In genomic region chr11:64926689-64927088, GRCh38 we compare ENCODE assay signal across 21 cellular contexts. TPM values are rescaled to one million over a fixed set of nuclear protein-coding genes. Genes with fewer than 3 reads are reported as not detected.
A peak's percentile ranks its signal among the peaks of the same experiment; 100 is the strongest.
DNase-seq lines count a peak whose midpoint lies in the region; ATAC-seq, FAIRE-seq and TF ChIP-seq lines count a peak whose summit lies in the region.
"Had no signal": no experiment of that assay in that cellular context is flagged by ENCODE, and none has a peak within 500 bp of the region (broad histone marks: within the 10 kb centered on the region; RNA-seq: fewer than 3 reads in every experiment).

No MANE protein-coding gene starts in this region.

- H2AFZ ChIP-seq in neuronal stem cell (ENCODE audit: low read length) = no peak overlapping the region

- H3K4me3 Mint-ChIP-seq in IgD-negative memory B cell (peak overlapping the region; percentile 58 to 84 (median 71)), endodermal cell (no peak overlapping the region)

- no peak overlapping the region for H3K4ac ChIP-seq in neuronal stem cell (ENCODE audit: low read length)

- H3K36me3 ChIP-seq in endodermal cell (ENCODE audit: control insufficient read depth, insufficient read depth, low read length) (no peaks in the 10 kb centered on the region), neuronal stem cell (replicated peaks in 1 of 2; ENCODE audit: control insufficient read depth in 2 of 2, insufficient read depth in 2 of 2, low read length in 2 of 2) (peaks cover 0 to 6% of the 10 kb centered on the region in 2 donors)
- H3K36me3 ChIP-seq: ovary had no signal

- no peak overlapping the region for H3K14ac ChIP-seq in neuronal stem cell (ENCODE audit: low read length)

- H2BK5ac ChIP-seq in neuronal stem cell (ENCODE audit: low read length) = no peak overlapping the region

- DNase-seq in endodermal cell (peak; percentile 37), neuronal stem cell (ENCODE audit: low spot score) (no peak), lower leg skin (ENCODE audit: low spot score in 2 of 2) (no peak), urothelium cell line (ENCODE audit: low spot score) (no peak)
- DNase-seq: activated CD8-positive, alpha-beta T cell treated with anti-CD3 and anti-CD28 coated beads for 36 hours; activated T-cell treated with anti-CD3 and anti-CD28 coated beads, Interleukin-2, amount 50 U/mL, for 4 hours; brain microvascular endothelial cell; DMS79 treated with DMSO at 0.1 percent for 48 hours; foreskin fibroblast; HFFc6; KG1; NCI-H2029 had no signal

- no peak overlapping the region for H3K18ac ChIP-seq in neuronal stem cell (ENCODE audit: low read length)

- H3K9me3 ChIP-seq in endodermal cell (ENCODE audit: control insufficient read depth, low read length) (no peaks in the 10 kb centered on the region), neuronal stem cell (replicated peaks in 1 of 2; ENCODE audit: control insufficient read depth in 2 of 2, insufficient read depth in 1 of 2, low read depth in 1 of 2, low read length in 2 of 2) (no peaks in the 10 kb centered on the region)
- H3K9me3 ChIP-seq: ovary, right lobe of liver had no signal

- H3K4me1 Mint-ChIP-seq in IgD-negative memory B cell (peaks cover 8 to 12% (median 9%) of the 10 kb centered on the region in 3 donors), endodermal cell (peaks cover 4% of the 10 kb centered on the region)

- H3K4me2 ChIP-seq in neuronal stem cell (ENCODE audit: insufficient read depth, low read length, poor library complexity, severe bottlenecking) = no peak overlapping the region

- WGBS in endodermal cell (ENCODE audit: insufficient coverage in 1 of 2, insufficient read length in 1 of 2), 2 experiments = 90 to 93% methylated on average over 9 to 22 of the region's 22 CpGs
- no CpG with 5 or more reads among the region's 22 CpGs for WGBS in neuronal stem cell (ENCODE audit: extremely low coverage in 2 of 2, insufficient read length in 2 of 2, insufficient replicate concordance in 1 of 2), 2 donors
- WGBS in lower leg skin, 2 donors = 83 to 86% methylated on average over 21 to 22 of the region's 22 CpGs

- H3K23ac ChIP-seq in neuronal stem cell (ENCODE audit: low read depth, low read length, poor library complexity) = peak overlapping the region; percentile 59

- H3K4me1 ChIP-seq in endodermal cell (ENCODE audit: control insufficient read depth, insufficient read depth, low read length) = no peaks in the 10 kb centered on the region
- H3K4me1 ChIP-seq in neuronal stem cell (ENCODE audit: control insufficient read depth in 2 of 2, insufficient read depth in 1 of 2, low read depth in 1 of 2, low read length in 2 of 2) = peaks cover 4 to 9% of the 10 kb centered on the region in 2 donors

- H3K79me1 ChIP-seq in neuronal stem cell (ENCODE audit: low read depth, low read length) = no peaks in the 10 kb centered on the region

- H3K4me3 ChIP-seq in endodermal cell (ENCODE audit: low read length) (no peak overlapping the region), neuronal stem cell (ENCODE audit: low read length in 2 of 2) (no peak overlapping the region), lower leg skin (ENCODE audit: low read depth, poor library complexity, severe bottlenecking) (no peak overlapping the region)
- H3K4me3 ChIP-seq: ovary, right lobe of liver had no signal

- no peak overlapping the region for H4K91ac ChIP-seq in neuronal stem cell (ENCODE audit: low read depth, low read length, poor library complexity)

- no peak for FAIRE-seq in urothelium cell line (lab: Jason Lieb, UNC)

- H3K27ac ChIP-seq in endodermal cell (ENCODE audit: low read depth, low read length) = no peak overlapping the region
- no peak overlapping the region for H3K27ac ChIP-seq in neuronal stem cell (replicated peaks; ENCODE audit: low read length)
- H3K27ac ChIP-seq: brain microvascular endothelial cell, ovary, right lobe of liver, VCaP had no signal

- ATAC-seq in HG03521 (IDR thresholded peaks at IDR 0.05; ENCODE audit: unreplicated experiment) = no peak
- ATAC-seq: activated CD8-positive, alpha-beta T cell treated with anti-CD3 and anti-CD28 coated beads for 36 hours; activated naive CD4-positive, alpha-beta T cell treated with anti-CD3 and anti-CD28 coated beads, Interleukin-2, amount 50 U/mL, for 72 hours; activated T-cell treated with anti-CD3 and anti-CD28 coated beads, Interleukin-2, amount 50 U/mL, for 4 hours; right lobe of liver had no signal

- H3K36me3 Mint-ChIP-seq in IgD-negative memory B cell (peaks cover 2% of the 10 kb centered on the region), endodermal cell (ENCODE audit: low read depth) (no peaks in the 10 kb centered on the region)
- H3K36me3 Mint-ChIP-seq: activated naive CD4-positive, alpha-beta T cell treated with anti-CD3 and anti-CD28 coated beads, Interleukin-2, amount 50 U/mL, for 72 hours had no signal

- H3K9me3 Mint-ChIP-seq in IgD-negative memory B cell = no peaks in the 10 kb centered on the region
- H3K9me3 Mint-ChIP-seq in endodermal cell = no peaks in the 10 kb centered on the region
- H3K9me3 Mint-ChIP-seq: activated CD8-positive, alpha-beta T cell treated with anti-CD3 and anti-CD28 coated beads for 36 hours; activated naive CD4-positive, alpha-beta T cell treated with anti-CD3 and anti-CD28 coated beads, Interleukin-2, amount 50 U/mL, for 72 hours; activated T-cell treated with anti-CD3 and anti-CD28 coated beads, Interleukin-2, amount 50 U/mL, for 4 hours; HFFc6; mesothelial cell of epicardium had no signal

- no peak overlapping the region for H2AK5ac ChIP-seq in neuronal stem cell (ENCODE audit: low read depth, low read length)

- intact Hi-C loops in lower leg skin (cut with DNase I; ENCODE audit: low total_unique reads) = no loop called here

- H2BK15ac ChIP-seq in neuronal stem cell (ENCODE audit: low read length) = no peak overlapping the region

- no peak overlapping the region for H2BK120ac ChIP-seq in neuronal stem cell (ENCODE audit: low read depth, low read length)

- H3K9ac ChIP-seq in endodermal cell (ENCODE audit: extremely low read depth, low read length, poor library complexity, severe bottlenecking) (no peak overlapping the region), neuronal stem cell (ENCODE audit: low read depth, low read length, poor library complexity) (no peak overlapping the region)

- no peak for TF ChIP-seq CTCF in endodermal cell (conservative IDR thresholded peaks at IDR 0.05)
- TF ChIP-seq CTCF in lower leg skin (IDR thresholded peaks at IDR 0.05) = no peak

- H3K27me3 Mint-ChIP-seq in IgD-negative memory B cell (no peaks in the 10 kb centered on the region), endodermal cell (ENCODE audit: insufficient read depth) (peaks cover 29% of the 10 kb centered on the region)
- H3K27me3 Mint-ChIP-seq: activated CD8-positive, alpha-beta T cell treated with anti-CD3 and anti-CD28 coated beads for 36 hours had no signal

- no peak overlapping the region for H4K8ac ChIP-seq in neuronal stem cell (ENCODE audit: low read depth, low read length)

- no peak for TF ChIP-seq POLR2A in lower leg skin (IDR thresholded peaks at IDR 0.05)

- H3K27me3 ChIP-seq in endodermal cell (ENCODE audit: control insufficient read depth, insufficient read depth, low read length, poor library complexity, severe bottlenecking) (peaks cover 37% of the 10 kb centered on the region), neuronal stem cell (ENCODE audit: control insufficient read depth in 3 of 3, insufficient read depth in 3 of 3, low read depth in 1 of 3, low read length in 3 of 3) (peaks cover 0 to 2% (median 0%) of the 10 kb centered on the region in 3 experiments)
- H3K27me3 ChIP-seq: brain microvascular endothelial cell, ovary, right lobe of liver had no signal

- H3K27ac Mint-ChIP-seq in IgD-negative memory B cell (no peak overlapping the region), endodermal cell (no peak overlapping the region)
- H3K27ac Mint-ChIP-seq: activated CD8-positive, alpha-beta T cell treated with anti-CD3 and anti-CD28 coated beads for 36 hours; HFFc6; mesothelial cell of epicardium had no signal

- peak overlapping the region; percentile 78 for H2BK12ac ChIP-seq in neuronal stem cell (ENCODE audit: low read length)

RNA-seq across cellular contexts. Expression of gene PPP2R5B, which starts 2.2 kb away (rescaled TPM):
- polyA plus RNA-seq in IgD-negative memory B cell = 11.4 TPM
- 1 to 10 TPM; 2.8 to 3.3 TPM for total RNA-seq in endodermal cell
- 17.4 TPM for polyA plus RNA-seq in endodermal cell (2013, experiment 1 of 2)
- 14.3 TPM for polyA plus RNA-seq in endodermal cell (2013, experiment 2 of 2)
- polyA plus RNA-seq in neuronal stem cell (2013, experiment 1 of 2) = 5.7 TPM
- polyA plus RNA-seq in neuronal stem cell (2013, experiment 2 of 2) = 6.1 TPM
- 10 to 100 TPM; 21.8 to 43.6 (median 34.0) TPM for total RNA-seq in lower leg skin

RNA-seq across cellular contexts. Expression of gene GPHA2, which starts 9.0 kb away (rescaled TPM):
- polyA plus RNA-seq in IgD-negative memory B cell = not detected
- total RNA-seq in endodermal cell = under 1 TPM in 1 of 2 donors, not detected in 1; 0.77 TPM
- polyA plus RNA-seq in endodermal cell (2013, experiment 1 of 2) = 0.32 TPM
- not detected for polyA plus RNA-seq in endodermal cell (2013, experiment 2 of 2)
- polyA plus RNA-seq in neuronal stem cell (2013, experiment 1 of 2) = 0.84 TPM
- 0.89 TPM for polyA plus RNA-seq in neuronal stem cell (2013, experiment 2 of 2)
- total RNA-seq in lower leg skin = not detected
- total RNA-seq: activated CD8-positive, alpha-beta T cell treated with anti-CD3 and anti-CD28 coated beads for 36 hours; activated naive CD4-positive, alpha-beta T cell treated with anti-CD3 and anti-CD28 coated beads, Interleukin-2, amount 50 U/mL, for 72 hours; activated T-cell treated with anti-CD3 and anti-CD28 coated beads, Interleukin-2, amount 50 U/mL, for 4 hours; HFFc6; mesothelial cell of epicardium; NCI-H460; urinary bladder had no signal
- polyA plus RNA-seq: urinary bladder had no signal

RNA-seq across cellular contexts. Expression of gene ATG2A, which starts 9.7 kb away (rescaled TPM):
- polyA plus RNA-seq in IgD-negative memory B cell = 3.9 TPM
- 10 to 100 TPM; 17.0 to 23.0 TPM for total RNA-seq in endodermal cell
- polyA plus RNA-seq in endodermal cell (2013, experiment 1 of 2) = 12.9 TPM
- 10.2 TPM for polyA plus RNA-seq in endodermal cell (2013, experiment 2 of 2)
- polyA plus RNA-seq in neuronal stem cell (2013, experiment 1 of 2) = 5.3 TPM
- polyA plus RNA-seq in neuronal stem cell (2013, experiment 2 of 2) = 5.5 TPM
- 100 to 1,000 TPM in 1 of 4 donors, 10 to 100 TPM in 3; 73.8 to 118 (median 91.2) TPM for total RNA-seq in lower leg skin

RNA-seq across cellular contexts. Expression of gene MAJIN, which starts 45.2 kb away (rescaled TPM):
- polyA plus RNA-seq in IgD-negative memory B cell = 0.39 TPM
- total RNA-seq in endodermal cell (not detected), lower leg skin (not detected)
- polyA plus RNA-seq in endodermal cell (2013, experiment 1 of 2) = not detected
- not detected for polyA plus RNA-seq in endodermal cell (2013, experiment 2 of 2)
- polyA plus RNA-seq in neuronal stem cell (2013, experiment 1 of 2) = not detected
- polyA plus RNA-seq in neuronal stem cell (2013, experiment 2 of 2) = not detected
- total RNA-seq: activated CD8-positive, alpha-beta T cell treated with anti-CD3 and anti-CD28 coated beads for 36 hours; activated T-cell treated with anti-CD3 and anti-CD28 coated beads, Interleukin-2, amount 50 U/mL, for 4 hours; HFFc6; mesothelial cell of epicardium; NCI-H460; urinary bladder had no signal
- polyA plus RNA-seq: ovary, urinary bladder had no signal

RNA-seq across cellular contexts. Expression of gene EHD1, which starts 48.3 kb away (rescaled TPM):
- polyA plus RNA-seq in IgD-negative memory B cell = 210 TPM
- total RNA-seq in endodermal cell (10 to 100 TPM; 39.7 to 43.8 TPM), lower leg skin (10 to 100 TPM; 81.0 to 98.9 (median 90.5) TPM)
- polyA plus RNA-seq in endodermal cell (2013, experiment 1 of 2) = 33.1 TPM
- 32.7 TPM for polyA plus RNA-seq in endodermal cell (2013, experiment 2 of 2)
- polyA plus RNA-seq in neuronal stem cell (2013, experiment 1 of 2) = 24.4 TPM
- polyA plus RNA-seq in neuronal stem cell (2013, experiment 2 of 2) = 23.3 TPM

Comparison
In these comparisons a context has a peak if more than half of its experiments do, and no peak if none do; other contexts are left out.
1. RNA of gene PPP2R5B, which starts 2.2 kb away (total RNA-seq): 21.8 to 43.6 TPM in lower leg skin; 2.8 to 3.3 TPM in endodermal cell; every median in the first group is over 4 times any median in the second.